1 cellular context compared by ENCODE assay signal in the genomic region with DNA sequence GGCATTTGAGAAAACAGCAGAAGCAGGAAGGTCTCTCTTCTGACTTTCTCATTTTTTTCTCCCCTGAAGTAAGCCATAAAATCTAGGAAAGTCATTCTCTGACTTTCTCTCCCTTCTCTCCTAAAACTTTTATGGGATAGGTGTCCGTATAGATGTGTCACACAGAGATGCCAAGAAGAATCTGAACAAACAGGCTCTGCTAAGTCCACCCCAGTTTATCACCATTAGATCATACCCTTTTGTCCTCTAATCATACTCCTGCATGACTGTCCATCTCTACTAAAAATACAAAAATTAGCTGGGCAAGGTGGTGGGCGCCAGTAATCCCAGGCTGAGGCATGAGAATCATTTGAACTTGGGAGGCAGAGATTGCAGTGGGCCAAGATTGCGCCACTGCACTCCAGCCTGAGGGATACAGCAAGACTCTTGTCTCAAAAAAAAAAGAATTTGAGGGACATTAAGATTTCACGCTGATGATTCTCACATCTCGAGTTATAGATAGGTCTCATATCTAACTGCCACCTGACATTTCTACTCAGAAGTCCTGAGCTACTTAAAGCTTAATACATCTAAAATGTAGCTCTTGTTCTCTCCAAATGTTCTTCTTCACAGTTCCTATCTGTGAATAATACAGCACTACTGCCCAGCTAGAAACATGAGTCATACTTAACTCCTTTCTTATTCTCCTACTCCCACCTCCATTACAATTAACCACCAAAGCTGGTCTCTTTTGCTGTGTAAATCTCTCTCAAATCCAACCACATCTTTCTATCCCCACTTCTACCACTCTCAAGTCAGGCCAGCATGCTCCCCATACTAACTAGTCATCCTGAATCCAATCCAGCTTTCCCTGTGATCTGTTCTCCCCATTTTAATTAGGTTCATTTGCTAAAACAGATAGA.
TF ChIP-seq lines count a peak whose summit lies in the region.

No MANE protein-coding gene starts in this region.

TF ChIP-seq in GM12878, 131 proteins besides CTCF, POLR2A, EP300 and RAD21:
- TF ChIP-seq PAX8 (IDR thresholded peaks at IDR 0.05) (no peak), RUNX3 (IDR thresholded peaks at IDR 0.05; ENCODE audit: low read length) (0 out of 2 replicates have a peak, but pooled peaks have one; percentile 6)
